8 cellular contexts compared by ENCODE assay signal in the genomic region with DNA sequence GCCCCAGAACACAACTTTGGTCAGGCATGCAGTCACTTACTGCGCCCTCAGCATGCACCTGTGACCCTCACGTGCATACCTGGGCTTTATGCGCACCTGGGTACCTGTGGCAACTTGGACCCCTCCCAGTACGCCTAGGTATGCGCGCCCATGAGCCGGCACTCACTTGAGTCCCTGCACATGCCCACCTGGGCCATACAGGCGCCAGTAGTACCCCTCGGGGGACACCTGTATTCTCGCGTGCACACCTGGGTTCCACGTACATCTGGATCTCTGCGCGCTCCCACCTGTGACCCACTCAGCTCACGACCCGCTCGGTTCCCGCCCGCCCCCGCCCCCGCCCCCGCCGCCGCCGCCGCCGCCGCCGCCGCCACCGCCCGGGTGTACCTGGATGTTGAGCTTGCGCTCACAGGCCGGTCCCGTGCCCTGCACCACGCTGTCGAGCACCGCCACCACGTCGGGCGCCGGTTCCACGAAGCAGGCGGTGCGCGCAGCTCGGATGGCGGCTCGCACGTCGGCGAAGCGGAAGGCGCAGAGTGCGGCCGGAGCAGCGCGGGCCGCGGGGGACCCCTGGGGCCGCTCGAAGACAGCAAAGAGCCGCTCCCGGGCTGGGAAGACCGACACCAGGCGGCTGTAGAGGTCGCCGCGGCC. TPM values are rescaled to one million over a fixed set of nuclear protein-coding genes. Genes with fewer than 3 reads are reported as not detected.
DNase-seq lines count a peak whose midpoint lies in the region; ATAC-seq and TF ChIP-seq lines count a peak whose summit lies in the region.

No MANE protein-coding gene starts in this region.

- H3K36me3 ChIP-seq in BLaER1 treated with 17β-estradiol and CSF1 and Interleukin-3, amounts not matched to agents 10 nM and 100 nM, result peaks cover 0 to 49% (median 14%) of the 10 kb centered on the region in 11 experiments; a peak in 13 of 22 replicates
- H3K36me3 ChIP-seq in esophagus muscularis mucosa, result peaks cover 0 to 16% (median 0%) of the 10 kb centered on the region in 4 donors
- no peaks in the 10 kb centered on the region for H3K36me3 ChIP-seq in neutrophil

- H3K9ac ChIP-seq in BLaER1 treated with 17β-estradiol and CSF1 and Interleukin-3, amounts not matched to agents 10 nM and 100 nM, result peak overlapping the region; percentile 80 to 95 (median 87)

- H3K27me3 ChIP-seq in BLaER1 treated with 17β-estradiol and CSF1 and Interleukin-3, amounts not matched to agents 10 nM and 100 nM, result no peaks in the 10 kb centered on the region
- peaks cover 0 to 20% (median 10%) of the 10 kb centered on the region in 4 donors for H3K27me3 ChIP-seq in esophagus muscularis mucosa
- peaks cover 70% of the 10 kb centered on the region for H3K27me3 ChIP-seq in neutrophil

- H4K20me1 ChIP-seq in BLaER1 treated with 17β-estradiol and CSF1 and Interleukin-3, amounts not matched to agents 10 nM and 100 nM, result peaks cover 45 to 64% (median 61%) of the 10 kb centered on the region in 11 experiments

- peak overlapping the region; percentile 54 to 99 (median 78) for H3K27ac ChIP-seq in BLaER1 treated with 17β-estradiol and CSF1 and Interleukin-3, amounts not matched to agents 10 nM and 100 nM
- peak overlapping the region; percentile 80 to 85 (median 82) for H3K27ac ChIP-seq in esophagus muscularis mucosa (replicated peaks in 1 of 4)
- H3K27ac ChIP-seq in neutrophil, result no peak overlapping the region

- peak overlapping the region; percentile 92 to 100 (median 99) for H3K4me2 ChIP-seq in BLaER1 treated with 17β-estradiol and CSF1 and Interleukin-3, amounts not matched to agents 10 nM and 100 nM

- intact Hi-C loops in esophagus muscularis mucosa (cut with DNase I), result loop anchor here (5.0 kb wide), 1 partner anchor 113 kb away; no protein-coding TSS in a partner anchor

- no peak for TF ChIP-seq POLR2A in esophagus muscularis mucosa (IDR thresholded peaks at IDR 0.05; ENCODE audit: low read depth)

- ATAC-seq in GM21526 (IDR thresholded peaks at IDR 0.05; ENCODE audit: low FRiP score, unreplicated experiment), result no peak

- no peak for TF ChIP-seq EP300 in esophagus muscularis mucosa (IDR thresholded peaks at IDR 0.05)

- 44% methylated on average over 2 of the region's 69 CpGs for WGBS in esophagus muscularis mucosa

- H3K4me1 ChIP-seq in BLaER1 treated with 17β-estradiol and CSF1 and Interleukin-3, amounts not matched to agents 10 nM and 100 nM, result peaks cover 59 to 84% (median 79%) of the 10 kb centered on the region in 10 experiments
- peaks cover 63 to 96% (median 92%) of the 10 kb centered on the region in 4 donors for H3K4me1 ChIP-seq in esophagus muscularis mucosa
- peaks cover 14 to 15% of the 10 kb centered on the region in 2 experiments for H3K4me1 ChIP-seq in neutrophil (ENCODE audit: control insufficient read depth in 1 of 2, insufficient read depth in 1 of 2, low read depth in 1 of 2, low read length in 1 of 2)

- H3K4me3 ChIP-seq in BLaER1 treated with 17β-estradiol and CSF1 and Interleukin-3, amounts not matched to agents 10 nM and 100 nM, result peak overlapping the region; percentile 75 to 98 (median 84)
- peak overlapping the region; percentile 65 to 75 (median 68) for H3K4me3 ChIP-seq in esophagus muscularis mucosa
- peak overlapping the region; percentile 8 to 60 for H3K4me3 ChIP-seq in neutrophil (ENCODE audit: low read depth in 1 of 2, low read length in 1 of 2)

- no peaks in the 10 kb centered on the region for H3K9me3 ChIP-seq in BLaER1 treated with 17β-estradiol and CSF1 and Interleukin-3, amounts not matched to agents 10 nM and 100 nM (replicated peaks in 1 of 11)
- H3K9me3 ChIP-seq in esophagus muscularis mucosa (no peaks in the 10 kb centered on the region), neutrophil (no peaks in the 10 kb centered on the region)

- DNase-seq in NCI-H69 (lab: John Stamatoyannopoulos, UW) (peak; percentile 46), esophagus muscularis mucosa (ENCODE audit: extremely low spot score) (no peak), NCI-H524 (lab: John Stamatoyannopoulos, UW) (no peak), cerebellar nuclear complex (lab: John Stamatoyannopoulos, UW) (no peak), GDM1 (lab: John Stamatoyannopoulos, UW) (no peak)

- TF ChIP-seq CTCF in esophagus muscularis mucosa (IDR thresholded peaks at IDR 0.05), result no peak
- TF ChIP-seq CTCF in neutrophil (IDR thresholded peaks at IDR 0.05), result no peak

RNA-seq across cellular contexts. Expression of gene PLXND1, which starts 1.4 kb away (rescaled TPM):
- total RNA-seq in esophagus muscularis mucosa, result 10 to 100 TPM; 50.5 to 89.9 (median 76.6) TPM
